7 cellular contexts compared by ENCODE assay signal in genomic region chr16:30896890-30897730, GRCh38. TPM values are rescaled to one million over a fixed set of nuclear protein-coding genes. Genes with fewer than 3 reads are reported as not detected.
DNase-seq lines count a peak whose midpoint lies in the region; ATAC-seq and TF ChIP-seq lines count a peak whose summit lies in the region.

No MANE protein-coding gene starts in this region.

- H3F3A ChIP-seq in Loucy (ENCODE audit: low read depth) = peaks cover 15% of the 10 kb centered on the region; the same call in 1 of the 2 replicates

- peak overlapping the region; percentile 46 for H3K4me3 ChIP-seq in Loucy (ENCODE audit: low read length, poor library complexity, severe bottlenecking)
- peak overlapping the region; percentile 65 to 69 for H3K4me3 ChIP-seq in right atrium auricular region
- H3K4me3 ChIP-seq in upper lobe of left lung = peak overlapping the region; percentile 18 to 62 (median 50)

- DNase-seq in GM19238 (ENCODE audit: insufficient read length, low spot score) (peak; percentile 77), anterior cingulate cortex (lab: John Stamatoyannopoulos, UW) (peak in 57 of 58 donors; percentile 28 to 91 (median 82)), right atrium auricular region (ENCODE audit: low spot score) (peak; percentile 96), progenitor cell of endocrine pancreas (ENCODE audit: low spot score, unreplicated experiment) (peak; percentile 72), upper lobe of left lung (peak; percentile 94 to 96)

- 18 to 19% methylated on average over 26 to 31 of the region's 31 CpGs for WGBS in upper lobe of left lung, 2 donors

- H3K79me2 ChIP-seq in Loucy (ENCODE audit: insufficient read depth, low read length) = peaks cover 13% of the 10 kb centered on the region

- no peaks in the 10 kb centered on the region for H3K9me3 Mint-ChIP-seq in T-helper 1 cell treated with Interleukin-12 subunit alpha and Interleukin-12 subunit beta and Interleukin-4 antibody, amounts not matched to agents 30 μg/mL and 1 μg/mL, for 36 hours
- no peaks in the 10 kb centered on the region for H3K9me3 Mint-ChIP-seq in progenitor cell of endocrine pancreas (ENCODE audit: low read depth)

- H2AFZ ChIP-seq in Loucy (ENCODE audit: low read length) = peak overlapping the region; percentile 75

- peak overlapping the region; percentile 46 for H3K4me2 ChIP-seq in Loucy (ENCODE audit: low read depth, low read length, poor library complexity, severe bottlenecking)

- no peak for TF ChIP-seq EP300 in upper lobe of left lung (IDR thresholded peaks at IDR 0.05)

- peak; percentile 83 to 88 for ATAC-seq in upper lobe of left lung (ENCODE audit: low FRiP score in 2 of 2)

- peaks cover 33% of the 10 kb centered on the region for H3K4me1 ChIP-seq in Loucy (ENCODE audit: insufficient read depth, low read length, poor library complexity, severe bottlenecking)
- H3K4me1 ChIP-seq in right atrium auricular region = peaks cover 0 to 48% of the 10 kb centered on the region in 2 donors
- H3K4me1 ChIP-seq in upper lobe of left lung = peaks cover 28 to 59% (median 47%) of the 10 kb centered on the region in 4 donors

- H3K36me3 ChIP-seq in Loucy (ENCODE audit: insufficient read depth, low read length) = no peaks in the 10 kb centered on the region
- H3K36me3 ChIP-seq in right atrium auricular region = no peaks in the 10 kb centered on the region
- no peaks in the 10 kb centered on the region for H3K36me3 ChIP-seq in upper lobe of left lung

- peaks cover 6% of the 10 kb centered on the region for H4K20me1 ChIP-seq in Loucy (ENCODE audit: insufficient read depth, low read length, poor library complexity, severe bottlenecking)

- peak overlapping the region; percentile 80 for H3K27ac Mint-ChIP-seq in T-helper 1 cell treated with Interleukin-12 subunit alpha and Interleukin-12 subunit beta and Interleukin-4 antibody, amounts not matched to agents 30 μg/mL and 1 μg/mL, for 36 hours
- peak overlapping the region; percentile 99 for H3K27ac Mint-ChIP-seq in progenitor cell of endocrine pancreas

- TF ChIP-seq CTCF in Loucy (conservative IDR thresholded peaks at IDR 0.05; ENCODE audit: low read length) (no peak), right atrium auricular region (IDR thresholded peaks at IDR 0.05) (no peak), progenitor cell of endocrine pancreas (IDR thresholded peaks at IDR 0.05; ENCODE audit: unreplicated experiment) (no peak), upper lobe of left lung (IDR thresholded peaks at IDR 0.05) (no peak)

- no peaks in the 10 kb centered on the region for H3K27me3 Mint-ChIP-seq in T-helper 1 cell treated with Interleukin-12 subunit alpha and Interleukin-12 subunit beta and Interleukin-4 antibody, amounts not matched to agents 30 μg/mL and 1 μg/mL, for 36 hours (ENCODE audit: low read depth)
- H3K27me3 Mint-ChIP-seq in progenitor cell of endocrine pancreas = no peaks in the 10 kb centered on the region

- H3K27ac ChIP-seq in right atrium auricular region (peak overlapping the region; percentile 98 to 99), upper lobe of left lung (peak overlapping the region; percentile 95 to 99 (median 97))

- H3K9me2 ChIP-seq in Loucy (replicated peaks; ENCODE audit: low read depth, low read length) = no peaks in the 10 kb centered on the region

- no peaks in the 10 kb centered on the region for H3K27me3 ChIP-seq in Loucy (ENCODE audit: insufficient read depth, low read length, poor library complexity, severe bottlenecking)
- no peaks in the 10 kb centered on the region for H3K27me3 ChIP-seq in right atrium auricular region
- H3K27me3 ChIP-seq in upper lobe of left lung = no peaks in the 10 kb centered on the region

- peak overlapping the region; percentile 67 for H3K4me3 Mint-ChIP-seq in T-helper 1 cell treated with Interleukin-12 subunit alpha and Interleukin-12 subunit beta and Interleukin-4 antibody, amounts not matched to agents 30 μg/mL and 1 μg/mL, for 36 hours
- H3K4me3 Mint-ChIP-seq in progenitor cell of endocrine pancreas (ENCODE audit: low read depth) = peak overlapping the region; percentile 86

- peak in 2 of 4 donors; percentile 23 to 33 for TF ChIP-seq POLR2A in upper lobe of left lung (IDR thresholded peaks at IDR 0.05)

- H3K36me3 Mint-ChIP-seq in T-helper 1 cell treated with Interleukin-12 subunit alpha and Interleukin-12 subunit beta and Interleukin-4 antibody, amounts not matched to agents 30 μg/mL and 1 μg/mL, for 36 hours (ENCODE audit: low read depth) = no peaks in the 10 kb centered on the region
- H3K36me3 Mint-ChIP-seq in progenitor cell of endocrine pancreas (ENCODE audit: insufficient read depth) = no peaks in the 10 kb centered on the region

- H3K9me3 ChIP-seq in Loucy (ENCODE audit: insufficient read depth, low read depth, low read length) (no peaks in the 10 kb centered on the region), right atrium auricular region (no peaks in the 10 kb centered on the region), upper lobe of left lung (no peaks in the 10 kb centered on the region)

- H3K4me1 Mint-ChIP-seq in T-helper 1 cell treated with Interleukin-12 subunit alpha and Interleukin-12 subunit beta and Interleukin-4 antibody, amounts not matched to agents 30 μg/mL and 1 μg/mL, for 36 hours (ENCODE audit: low read depth) = peaks cover 43% of the 10 kb centered on the region
- peaks cover 29% of the 10 kb centered on the region for H3K4me1 Mint-ChIP-seq in progenitor cell of endocrine pancreas (ENCODE audit: low read depth)

- peak overlapping the region; percentile 41 for H3K9ac ChIP-seq in Loucy (ENCODE audit: low read depth, low read length, poor library complexity, severe bottlenecking)

RNA-seq across cellular contexts. Expression of gene CTF1, which starts 0.7 kb away (rescaled TPM):
- 1 to 10 TPM; 6.5 to 7.6 TPM for total RNA-seq in right atrium auricular region
- 4.5 and 5.1 TPM in 2 replicates for total RNA-seq in progenitor cell of endocrine pancreas
- 10 to 100 TPM in 2 of 6 donors, 1 to 10 TPM in 4; 4.2 to 14.5 (median 7.1) TPM for total RNA-seq in upper lobe of left lung

RNA-seq across cellular contexts. Expression of gene BCL7C, which starts 3.2 kb away (rescaled TPM):
- total RNA-seq in right atrium auricular region = 10 to 100 TPM; 21.1 to 35.1 TPM
- 33.2 and 34.2 TPM in 2 replicates for total RNA-seq in progenitor cell of endocrine pancreas
- total RNA-seq in upper lobe of left lung = 10 to 100 TPM; 15.7 to 32.8 (median 28.2) TPM

RNA-seq across cellular contexts. Expression of gene FBXL19, which starts 26.3 kb away (rescaled TPM):
- total RNA-seq in right atrium auricular region (1 to 10 TPM; 5.7 to 7.9 TPM), progenitor cell of endocrine pancreas (65.6 and 66.8 TPM in 2 replicates), upper lobe of left lung (10 to 100 TPM in 4 of 6 donors, 1 to 10 TPM in 2; 7.3 to 40.9 (median 15.5) TPM)

RNA-seq across cellular contexts. Expression of gene ORAI3, which starts 51.8 kb away (rescaled TPM):
- 10 to 100 TPM; 22.4 to 23.0 TPM for total RNA-seq in right atrium auricular region
- total RNA-seq in progenitor cell of endocrine pancreas = 19.1 and 19.5 TPM in 2 replicates
- total RNA-seq in upper lobe of left lung = 10 to 100 TPM; 22.2 to 33.9 (median 28.4) TPM

Comparison
In these comparisons a context has a peak if more than half of its experiments do, and no peak if none do; other contexts are left out.
1. Peak in every context shown above with its lines: DNase-seq, ATAC-seq, H3K4me3 ChIP-seq and H3K27ac ChIP-seq.